25 cellular contexts compared by ENCODE assay signal in the genomic region with DNA sequence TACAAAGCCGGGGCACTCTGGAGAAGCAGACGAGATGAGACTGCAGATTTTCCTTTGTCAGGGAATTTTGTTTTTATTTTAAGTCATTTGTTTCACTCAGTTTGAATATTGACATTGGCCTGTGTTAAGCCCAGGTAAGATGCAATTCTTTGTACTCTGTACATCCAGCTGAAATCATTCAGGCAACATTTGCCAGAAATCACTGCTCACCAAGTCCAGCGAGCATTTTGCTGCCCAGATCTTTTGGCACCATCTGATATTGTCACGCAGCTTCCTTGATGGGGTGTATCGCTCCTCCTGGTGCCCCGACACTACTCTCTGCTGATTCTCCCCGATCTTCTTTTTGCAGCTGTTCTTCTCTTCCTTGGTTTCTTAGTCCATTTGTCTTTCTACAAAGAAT.
"Had no signal": no experiment of that assay in that cellular context is flagged by ENCODE, and none has a peak within 500 bp of the region (broad histone marks: within the 10 kb centered on the region; RNA-seq: fewer than 3 reads in every experiment).

No MANE protein-coding gene starts in this region.

- H3K4me3 ChIP-seq: left lung, lower lobe of right lung, pancreas, prostate gland, skin epidermis, tibial nerve, uterus had no signal

- H3K36me3 Mint-ChIP-seq: stimulated activated effector memory CD8-positive, alpha-beta T cell treated with anti-CD3 and anti-CD28 coated beads, Interleukin-12 subunit alpha, Interleukin-12 subunit beta, amount 100 ng/mL, for 72 hours had no signal

- DNase-seq: hippocampal formation; kidney; left colon; left lung; lower lobe of right lung; mammary epithelial cell; mesenchymal stem cell; naive thymus-derived CD8-positive, alpha-beta T cell; nucleus accumbens; pancreas; posterior cingulate gyrus; retina; right cardiac atrium; stimulated activated CD4-positive, alpha-beta T cell treated with anti-CD3 and anti-CD28 coated beads, Interleukin-4, amount 100 ng/mL, for 24 hours; stimulated activated naive CD4-positive, alpha-beta T cell; uterus had no signal

- ATAC-seq: left colon; left lung; lower lobe of right lung; naive thymus-derived CD8-positive, alpha-beta T cell; pancreas; right cardiac atrium; sciatic nerve; stimulated activated effector memory CD8-positive, alpha-beta T cell treated with anti-CD3 and anti-CD28 coated beads, Interleukin-12 subunit alpha, Interleukin-12 subunit beta, amount 100 ng/mL, for 72 hours had no signal

- FAIRE-seq: kidney, pancreas had no signal

- H3K27me3 ChIP-seq: left lung, pancreas, tibial nerve, uterus had no signal

- H3K9me3 ChIP-seq: pancreas, prostate gland, uterus had no signal

- H3K27me3 Mint-ChIP-seq: naive thymus-derived CD8-positive, alpha-beta T cell; stimulated activated naive CD8-positive, alpha-beta T cell treated with anti-CD3 and anti-CD28 coated beads, Interleukin-15, Interleukin-2, amounts not matched to agents 100 ng/mL and 50 ng/mL, for 24 hours; type B pancreatic cell had no signal

- H3K36me3 ChIP-seq: left lung, lower lobe of right lung, pancreas, prostate gland, uterus had no signal

- H3K4me1 Mint-ChIP-seq: naive thymus-derived CD8-positive, alpha-beta T cell; neural crest cell; stimulated activated effector memory CD8-positive, alpha-beta T cell treated with anti-CD3 and anti-CD28 coated beads, Interleukin-12 subunit alpha, Interleukin-12 subunit beta, amount 100 ng/mL, for 72 hours had no signal

- H3K4me1 ChIP-seq: left lung, lower lobe of right lung, pancreas, prostate gland, tibial nerve, uterus had no signal

- H3K4me3 Mint-ChIP-seq: naive thymus-derived CD8-positive, alpha-beta T cell; nephron; neural crest cell; stimulated activated effector memory CD8-positive, alpha-beta T cell treated with anti-CD3 and anti-CD28 coated beads, Interleukin-12 subunit alpha, Interleukin-12 subunit beta, amount 100 ng/mL, for 72 hours; stimulated activated naive CD8-positive, alpha-beta T cell treated with anti-CD3 and anti-CD28 coated beads, Interleukin-15, Interleukin-2, amounts not matched to agents 100 ng/mL and 50 ng/mL, for 24 hours; type B pancreatic cell had no signal

- H3K27ac ChIP-seq: left lung, lower lobe of right lung, pancreas, prostate gland, skin epidermis, tibial nerve, uterus had no signal

- H3K27ac Mint-ChIP-seq: naive thymus-derived CD8-positive, alpha-beta T cell; nephron; stimulated activated effector memory CD8-positive, alpha-beta T cell treated with anti-CD3 and anti-CD28 coated beads, Interleukin-12 subunit alpha, Interleukin-12 subunit beta, amount 100 ng/mL, for 72 hours; stimulated activated naive CD8-positive, alpha-beta T cell treated with anti-CD3 and anti-CD28 coated beads, Interleukin-15, Interleukin-2, amounts not matched to agents 100 ng/mL and 50 ng/mL, for 24 hours; type B pancreatic cell had no signal
